ENCODE assay signal across 28 cellular contexts in the genomic region with DNA sequence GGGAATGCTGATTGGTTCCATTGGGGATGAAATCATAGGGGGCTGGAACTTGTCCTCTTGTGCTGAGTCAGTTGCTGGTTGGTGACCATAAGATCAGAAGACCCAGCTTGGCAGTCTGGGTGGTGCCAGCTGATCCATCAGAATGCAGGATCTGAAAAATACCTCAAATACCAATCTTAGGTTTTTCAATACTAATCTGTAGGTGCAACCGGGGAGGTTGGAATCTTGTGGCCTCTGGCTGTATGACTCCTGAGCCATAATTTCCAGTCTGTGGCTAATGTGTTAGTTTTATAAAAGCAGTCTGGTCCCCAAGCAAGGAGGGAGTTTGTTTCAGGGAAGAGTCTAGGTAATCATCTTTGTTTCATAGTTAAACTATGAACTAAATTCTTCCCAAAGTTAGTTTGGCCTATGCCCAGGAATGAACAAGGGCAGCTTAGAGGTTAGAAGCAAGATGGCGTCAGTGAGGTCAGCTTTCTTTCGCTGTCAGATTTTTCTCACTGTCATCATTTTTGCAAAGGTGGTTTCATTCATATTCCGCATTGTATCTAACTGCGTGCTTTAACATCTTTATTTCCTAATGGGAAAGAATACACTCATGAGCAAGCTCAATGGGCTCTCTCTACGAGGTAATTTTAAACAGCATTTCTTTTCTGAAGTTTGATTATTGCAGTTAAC. TPM values are rescaled to one million over a fixed set of nuclear protein-coding genes. Genes with fewer than 3 reads are reported as not detected.
A peak's percentile ranks its signal among the peaks of the same experiment; 100 is the strongest.
DNase-seq lines count a peak whose midpoint lies in the region; ATAC-seq, FAIRE-seq and TF ChIP-seq lines count a peak whose summit lies in the region.
"Had no signal": no experiment of that assay in that cellular context is flagged by ENCODE, and none has a peak within 500 bp of the region (broad histone marks: within the 10 kb centered on the region; RNA-seq: fewer than 3 reads in every experiment).

No MANE protein-coding gene starts in this region.

- H3K4me1 Mint-ChIP-seq in activated naive CD4-positive, alpha-beta T cell treated with anti-CD3 and anti-CD28 coated beads, Interleukin-2, amount 50 U/mL, for 24 hours, result peaks cover 24% of the 10 kb centered on the region
- peaks cover 11% of the 10 kb centered on the region for H3K4me1 Mint-ChIP-seq in activated T-helper 17 cell treated with anti-CD3 and anti-CD28 coated beads, Interleukin-2, amount 50 U/mL, for 72 hours
- peaks cover 52% of the 10 kb centered on the region for H3K4me1 Mint-ChIP-seq in osteocyte (ENCODE audit: unreplicated experiment)

- ATAC-seq in activated T-helper 17 cell treated with anti-CD3 and anti-CD28 coated beads, Interleukin-2, amount 50 U/mL, for 72 hours (replicated peaks), result peak; percentile 63
- ATAC-seq: GM12878 had no signal

- no peak for TF ChIP-seq CTCF in osteocyte (IDR thresholded peaks at IDR 0.05)

- DNase-seq in activated naive CD4-positive, alpha-beta T cell (lab: John Stamatoyannopoulos, UW), result no peak
- DNase-seq in GM12891 (ENCODE audit: insufficient read length, low spot score) (no peak), osteocyte (ENCODE audit: extremely low spot score, unreplicated experiment) (no peak), NCI-H526 treated with DMSO at 0.1 percent for 48 hours (lab: John Stamatoyannopoulos, UW) (no peak), DMS 273 treated with DMSO at 0.1 percent for 48 hours (lab: John Stamatoyannopoulos, UW) (no peak)
- DNase-seq: ACHN; activated CD4-positive, CD25-positive, alpha-beta regulatory T cell; colonic mucosa; effector memory CD4-positive, alpha-beta T cell; erythroblast; foreskin melanocyte; mesenchymal stem cell; MV-4-11; naive B cell; NCI-H1694; NCI-H2171; NCI-H524; occipital lobe; Peyer's patch; spleen; stimulated activated CD8-positive, alpha-beta memory T cell treated with anti-CD3 and anti-CD28 coated beads, Interleukin-4, amount 100 ng/mL, for 48 hours had no signal

- H3K4me3 Mint-ChIP-seq in activated naive CD4-positive, alpha-beta T cell treated with anti-CD3 and anti-CD28 coated beads, Interleukin-2, amount 50 U/mL, for 24 hours, result no peak overlapping the region
- no peak overlapping the region for H3K4me3 Mint-ChIP-seq in activated T-helper 17 cell treated with anti-CD3 and anti-CD28 coated beads, Interleukin-2, amount 50 U/mL, for 72 hours
- H3K4me3 Mint-ChIP-seq in osteocyte (ENCODE audit: unreplicated experiment), result no peak overlapping the region
- H3K4me3 Mint-ChIP-seq: naive B cell had no signal

- H3K27ac Mint-ChIP-seq in activated naive CD4-positive, alpha-beta T cell treated with anti-CD3 and anti-CD28 coated beads, Interleukin-2, amount 50 U/mL, for 24 hours, result peak overlapping the region; percentile 47
- no peak overlapping the region for H3K27ac Mint-ChIP-seq in activated T-helper 17 cell treated with anti-CD3 and anti-CD28 coated beads, Interleukin-2, amount 50 U/mL, for 72 hours
- peak overlapping the region; percentile 80 for H3K27ac Mint-ChIP-seq in osteocyte (ENCODE audit: unreplicated experiment)
- H3K27ac Mint-ChIP-seq: naive B cell had no signal

- TF ChIP-seq POLR2A in GM12891 (IDR thresholded peaks at IDR 0.05; ENCODE audit: low read depth, low read length), result no peak

- no peaks in the 10 kb centered on the region for H3K27me3 Mint-ChIP-seq in activated naive CD4-positive, alpha-beta T cell treated with anti-CD3 and anti-CD28 coated beads, Interleukin-2, amount 50 U/mL, for 24 hours
- no peaks in the 10 kb centered on the region for H3K27me3 Mint-ChIP-seq in activated T-helper 17 cell treated with anti-CD3 and anti-CD28 coated beads, Interleukin-2, amount 50 U/mL, for 72 hours
- H3K27me3 Mint-ChIP-seq in osteocyte (ENCODE audit: unreplicated experiment), result no peaks in the 10 kb centered on the region
- H3K27me3 Mint-ChIP-seq: naive B cell had no signal

- FAIRE-seq in GM12891 (lab: Jason Lieb, UNC), result peak; percentile 52
- FAIRE-seq: GM12878 had no signal

- H3K9me3 Mint-ChIP-seq in activated naive CD4-positive, alpha-beta T cell treated with anti-CD3 and anti-CD28 coated beads, Interleukin-2, amount 50 U/mL, for 24 hours, result peaks cover 4% of the 10 kb centered on the region
- no peaks in the 10 kb centered on the region for H3K9me3 Mint-ChIP-seq in activated T-helper 17 cell treated with anti-CD3 and anti-CD28 coated beads, Interleukin-2, amount 50 U/mL, for 72 hours
- no peaks in the 10 kb centered on the region for H3K9me3 Mint-ChIP-seq in osteocyte (ENCODE audit: unreplicated experiment)
- H3K9me3 Mint-ChIP-seq: naive B cell had no signal

- peaks cover 6% of the 10 kb centered on the region for H3K36me3 Mint-ChIP-seq in activated naive CD4-positive, alpha-beta T cell treated with anti-CD3 and anti-CD28 coated beads, Interleukin-2, amount 50 U/mL, for 24 hours
- no peaks in the 10 kb centered on the region for H3K36me3 Mint-ChIP-seq in activated T-helper 17 cell treated with anti-CD3 and anti-CD28 coated beads, Interleukin-2, amount 50 U/mL, for 72 hours (ENCODE audit: low read depth)
- H3K36me3 Mint-ChIP-seq in osteocyte (ENCODE audit: unreplicated experiment), result no peaks in the 10 kb centered on the region
- H3K36me3 Mint-ChIP-seq: naive B cell had no signal

TF ChIP-seq in GM12891, 5 proteins besides CTCF, POLR2A, EP300 and RAD21:
- TF ChIP-seq POLR2AphosphoS5 (IDR thresholded peaks at IDR 0.05; ENCODE audit: low read depth, low read length), result no peak
- TF ChIP-seq SPI1 (IDR thresholded peaks at IDR 0.05; ENCODE audit: low read depth, low read length), result no peak
- no peak for TF ChIP-seq TAF1 (IDR thresholded peaks at IDR 0.05; ENCODE audit: low read depth, low read length)
- no peak for TF ChIP-seq POU2F2 (IDR thresholded peaks at IDR 0.05; ENCODE audit: low read depth, low read length)

RNA-seq across cellular contexts. Expression of a gene that starts 2.0 kb away (rescaled TPM):
- not detected for polyA plus RNA-seq in GM12891 (2012; ENCODE audit: low read depth, missing spikeins)
- under 1 TPM; 0.43 to 0.45 TPM for total RNA-seq in activated T-helper 17 cell treated with anti-CD3 and anti-CD28 coated beads, Interleukin-2, amount 50 U/mL, for 72 hours
- not detected in 2 replicates for total RNA-seq in osteocyte
- total RNA-seq: breast epithelium, colonic mucosa, GM12878, H4, HT1080, occipital lobe, Peyer's patch, ureter had no signal

RNA-seq across cellular contexts. Expression of a gene that starts 22.0 kb away (rescaled TPM):
- polyA plus RNA-seq in GM12891 (2012; ENCODE audit: low read depth, missing spikeins), result 38.9 TPM
- total RNA-seq in activated T-helper 17 cell treated with anti-CD3 and anti-CD28 coated beads, Interleukin-2, amount 50 U/mL, for 72 hours, result 10 to 100 TPM; 61.3 to 80.4 TPM
- total RNA-seq in osteocyte, result 25.3 and 26.4 TPM in 2 replicates
